13 cellular contexts compared by ENCODE assay signal in genomic region chr7:148151778-148152177, GRCh38.
"Had no signal": no experiment of that assay in that cellular context is flagged by ENCODE, and none has a peak within 500 bp of the region (broad histone marks: within the 10 kb centered on the region; RNA-seq: fewer than 3 reads in every experiment).

No MANE protein-coding gene starts in this region.

- H3K36me3 Mint-ChIP-seq: activated CD4-positive, alpha-beta memory T cell treated with anti-CD3 and anti-CD28 coated beads for 36 hours; activated naive CD8-positive, alpha-beta T cell treated with anti-CD3 and anti-CD28 coated beads, Interleukin-2, amount 10 ng/mL, durations not matched to agents 7 days and 5 days had no signal

- DNase-seq: activated CD4-positive, alpha-beta memory T cell treated with anti-CD3 and anti-CD28 coated beads for 36 hours; activated CD4-positive, CD25-positive, alpha-beta regulatory T cell treated with anti-CD3 and anti-CD28 coated beads, Interleukin-2, amount 50 U/mL, for 72 hours; activated naive CD8-positive, alpha-beta T cell treated with anti-CD3 and anti-CD28 coated beads, Interleukin-2, amount 10 ng/mL, durations not matched to agents 7 days and 5 days; activated T-cell treated with anti-CD3 and anti-CD28 coated beads, Interleukin-2, amount 50 U/mL, for 48 hours; anterior cingulate cortex; kidney; pancreas; stimulated activated CD4-positive, alpha-beta T cell treated with anti-CD3 and anti-CD28 coated beads, Interleukin-4, amount 100 ng/mL, for 1 hour; stimulated activated CD8-positive, alpha-beta memory T cell treated with anti-CD3 and anti-CD28 coated beads, Interleukin-4, amount 100 ng/mL, for 48 hours; upper lobe of right lung had no signal

- ATAC-seq: pancreas, upper lobe of right lung had no signal

- H3K27me3 ChIP-seq: neural progenitor cell, pancreas, upper lobe of right lung had no signal

- H3K9ac ChIP-seq: neural progenitor cell had no signal

- H3K27ac Mint-ChIP-seq: activated CD4-positive, alpha-beta memory T cell treated with anti-CD3 and anti-CD28 coated beads for 36 hours; activated naive CD8-positive, alpha-beta T cell treated with anti-CD3 and anti-CD28 coated beads, Interleukin-2, amount 10 ng/mL, durations not matched to agents 7 days and 5 days; neural progenitor cell; stimulated activated naive CD8-positive, alpha-beta T cell treated with anti-CD3 and anti-CD28 coated beads, Interleukin-15, Interleukin-2, amounts not matched to agents 100 ng/mL and 50 ng/mL, for 24 hours; T-helper 2 cell treated with Interferon-gamma antibody and Interleukin-4, amounts not matched to agents 5 μg/mL and 100 μg/mL, for 36 hours had no signal

- H3K4me2 ChIP-seq: neural progenitor cell had no signal

- H3K4me3 Mint-ChIP-seq: activated CD4-positive, alpha-beta memory T cell treated with anti-CD3 and anti-CD28 coated beads for 36 hours; activated naive CD8-positive, alpha-beta T cell treated with anti-CD3 and anti-CD28 coated beads, Interleukin-2, amount 10 ng/mL, durations not matched to agents 7 days and 5 days; neural progenitor cell; stimulated activated naive CD8-positive, alpha-beta T cell treated with anti-CD3 and anti-CD28 coated beads, Interleukin-15, Interleukin-2, amounts not matched to agents 100 ng/mL and 50 ng/mL, for 24 hours; T-helper 2 cell treated with Interferon-gamma antibody and Interleukin-4, amounts not matched to agents 5 μg/mL and 100 μg/mL, for 36 hours had no signal

- H3K27ac ChIP-seq: neural progenitor cell, pancreas, upper lobe of right lung had no signal

- H3K36me3 ChIP-seq: neural progenitor cell, pancreas, upper lobe of right lung had no signal

- H3K27me3 Mint-ChIP-seq: activated naive CD8-positive, alpha-beta T cell treated with anti-CD3 and anti-CD28 coated beads, Interleukin-2, amount 10 ng/mL, durations not matched to agents 7 days and 5 days had no signal

- H3K4me1 ChIP-seq: neural progenitor cell had no signal

- H3K4me3 ChIP-seq: neural progenitor cell, pancreas, upper lobe of right lung had no signal

- H3K4me1 Mint-ChIP-seq: activated naive CD8-positive, alpha-beta T cell treated with anti-CD3 and anti-CD28 coated beads, Interleukin-2, amount 10 ng/mL, durations not matched to agents 7 days and 5 days had no signal

- H3K9me3 Mint-ChIP-seq: activated CD4-positive, alpha-beta memory T cell treated with anti-CD3 and anti-CD28 coated beads for 36 hours; activated naive CD8-positive, alpha-beta T cell treated with anti-CD3 and anti-CD28 coated beads, Interleukin-2, amount 10 ng/mL, durations not matched to agents 7 days and 5 days; T-helper 2 cell treated with Interferon-gamma antibody and Interleukin-4, amounts not matched to agents 5 μg/mL and 100 μg/mL, for 36 hours had no signal
